8 cellular contexts compared by ENCODE assay signal in genomic region chr16:67666032-67666537, GRCh38. TPM values are rescaled to one million over a fixed set of nuclear protein-coding genes. Genes with fewer than 3 reads are reported as not detected.
DNase-seq lines count a peak whose midpoint lies in the region; ATAC-seq and TF ChIP-seq lines count a peak whose summit lies in the region.

No MANE protein-coding gene starts in this region.

- H3K4me3 Mint-ChIP-seq in Calu3 (ENCODE audit: low read depth, unreplicated experiment), result peak overlapping the region; percentile 88
- H3K4me3 Mint-ChIP-seq in activated T-helper 17 cell treated with anti-CD3 and anti-CD28 coated beads, Interleukin-2, amount 50 U/mL, for 72 hours, result peak overlapping the region; percentile 77

- no peaks in the 10 kb centered on the region for H3K4me1 Mint-ChIP-seq in Calu3 (ENCODE audit: low read depth, unreplicated experiment)
- peaks cover 14% of the 10 kb centered on the region for H3K4me1 Mint-ChIP-seq in activated T-helper 17 cell treated with anti-CD3 and anti-CD28 coated beads, Interleukin-2, amount 50 U/mL, for 72 hours

- H3K36me3 ChIP-seq in iPS DF 6.9 (ENCODE audit: control insufficient read depth, insufficient read depth, low read length) (no peaks in the 10 kb centered on the region), skeletal muscle tissue (ENCODE audit: control insufficient read depth in 3 of 3, insufficient read depth in 3 of 3, low read length in 3 of 3) (peaks cover 4 to 8% (median 7%) of the 10 kb centered on the region in 3 donors)

- peak overlapping the region; percentile 1 for H3K27ac Mint-ChIP-seq in Calu3 (ENCODE audit: unreplicated experiment)
- H3K27ac Mint-ChIP-seq in activated T-helper 17 cell treated with anti-CD3 and anti-CD28 coated beads, Interleukin-2, amount 50 U/mL, for 72 hours, result peak overlapping the region; percentile 73

- H3K9me3 Mint-ChIP-seq in Calu3 (ENCODE audit: low read depth, unreplicated experiment), result no peaks in the 10 kb centered on the region
- no peaks in the 10 kb centered on the region for H3K9me3 Mint-ChIP-seq in activated T-helper 17 cell treated with anti-CD3 and anti-CD28 coated beads, Interleukin-2, amount 50 U/mL, for 72 hours

- H3K27me3 ChIP-seq in iPS DF 6.9 (ENCODE audit: control insufficient read depth, insufficient read depth, low read length), result no peaks in the 10 kb centered on the region
- no peaks in the 10 kb centered on the region for H3K27me3 ChIP-seq in skeletal muscle tissue (ENCODE audit: control insufficient read depth in 3 of 3, insufficient read depth in 3 of 3, low read length in 3 of 3)

- H3K27me3 Mint-ChIP-seq in Calu3 (ENCODE audit: unreplicated experiment), result no peaks in the 10 kb centered on the region
- no peaks in the 10 kb centered on the region for H3K27me3 Mint-ChIP-seq in activated T-helper 17 cell treated with anti-CD3 and anti-CD28 coated beads, Interleukin-2, amount 50 U/mL, for 72 hours

- DNase-seq in Calu3 (peak; percentile 53), iPS DF 6.9 (ENCODE audit: low read depth, low spot score) (no peak), DMS153 (lab: John Stamatoyannopoulos, UW) (no peak), RKO (ENCODE audit: low spot score) (no peak)

- peak overlapping the region in 2 of 3 donors; percentile 90 for H3K9ac ChIP-seq in skeletal muscle tissue (ENCODE audit: low read depth in 1 of 3, low read length in 3 of 3)

- H3K4me1 ChIP-seq in iPS DF 6.9 (ENCODE audit: control insufficient read depth, insufficient read depth, low read length) (peaks cover 4% of the 10 kb centered on the region; the same call in 1 of the 2 replicates), skeletal muscle tissue (ENCODE audit: control insufficient read depth in 3 of 3, insufficient read depth in 3 of 3, low read length in 3 of 3) (peaks cover 24 to 32% (median 25%) of the 10 kb centered on the region in 3 donors)

- no peaks in the 10 kb centered on the region for H3K9me3 ChIP-seq in iPS DF 6.9 (ENCODE audit: control insufficient read depth, insufficient read depth, low read length)
- no peaks in the 10 kb centered on the region for H3K9me3 ChIP-seq in skeletal muscle tissue (ENCODE audit: control insufficient read depth in 3 of 3, low read length in 3 of 3)

- H3K4me3 ChIP-seq in iPS DF 6.9 (ENCODE audit: low read length) (peak overlapping the region; percentile 73; the same call in 1 of the 2 replicates), skeletal muscle tissue (ENCODE audit: low read length in 3 of 3) (peak overlapping the region; percentile 41 to 88 (median 85))

- peaks cover 55% of the 10 kb centered on the region for H3K36me3 Mint-ChIP-seq in Calu3 (ENCODE audit: insufficient read depth, unreplicated experiment)
- H3K36me3 Mint-ChIP-seq in activated T-helper 17 cell treated with anti-CD3 and anti-CD28 coated beads, Interleukin-2, amount 50 U/mL, for 72 hours (ENCODE audit: low read depth), result no peaks in the 10 kb centered on the region

- ATAC-seq in HG02852 (IDR thresholded peaks at IDR 0.05; ENCODE audit: unreplicated experiment), result peak; percentile 18
- ATAC-seq in activated T-helper 17 cell treated with anti-CD3 and anti-CD28 coated beads, Interleukin-2, amount 50 U/mL, for 72 hours (replicated peaks), result peak; percentile 25
- no peak for ATAC-seq in HG02678 (IDR thresholded peaks at IDR 0.05; ENCODE audit: unreplicated experiment)

- no peak overlapping the region for H3K27ac ChIP-seq in iPS DF 6.9 (ENCODE audit: low read length)
- H3K27ac ChIP-seq in skeletal muscle tissue (ENCODE audit: low read depth, low read length), result peak overlapping the region; percentile 81

- no CpG with 5 or more reads among the region's 44 CpGs for WGBS in iPS DF 6.9 (ENCODE audit: insufficient coverage, insufficient read length)

- TF ChIP-seq CTCF in Calu3 (IDR thresholded peaks at IDR 0.05; ENCODE audit: unreplicated experiment), result no peak

- BruUV-seq in Calu3 (replicated peaks; lab: Mats Ljungman, UMichigan), result no TSS peak

- CTCF ChIA-PET in Calu3 (lab: Charles Lee), result interaction anchor here (1.4 to 4.1 kb wide), 2 partner anchors 53 to 145 kb away, joined by 4 to 31 read pairs; partner anchors contain the start of gene GFOD2

- intact Hi-C loops in Calu3 (cut with micrococcal nuclease; ENCODE audit: unreplicated experiment), result loop anchor here (5.0 kb wide), 1 partner anchor 119 kb away; no protein-coding TSS in a partner anchor

RNA-seq across cellular contexts. Expression of gene ENKD1, which starts 0.5 kb away (rescaled TPM):
- total RNA-seq in Calu3 (2022) (22.6 and 23.0 TPM in 2 replicates), skeletal muscle tissue (5.2 TPM)
- total RNA-seq in activated T-helper 17 cell treated with anti-CD3 and anti-CD28 coated beads, Interleukin-2, amount 50 U/mL, for 72 hours, result 1 to 10 TPM; 9.1 to 9.4 TPM

RNA-seq across cellular contexts. Expression of gene C16orf86, which starts 0.5 kb away (rescaled TPM):
- total RNA-seq in Calu3 (2022) (0.66 and 0.68 TPM in 2 replicates), skeletal muscle tissue (3.1 TPM)
- total RNA-seq in activated T-helper 17 cell treated with anti-CD3 and anti-CD28 coated beads, Interleukin-2, amount 50 U/mL, for 72 hours, result 1 to 10 TPM; 1.5 to 1.8 TPM

RNA-seq across cellular contexts. Expression of gene PARD6A, which starts 5.3 kb away (rescaled TPM):
- total RNA-seq in Calu3 (2022), result 9.5 and 12.3 TPM in 2 replicates
- 10 to 100 TPM; 10.7 to 16.5 TPM for total RNA-seq in activated T-helper 17 cell treated with anti-CD3 and anti-CD28 coated beads, Interleukin-2, amount 50 U/mL, for 72 hours
- total RNA-seq in skeletal muscle tissue, result 0.52 TPM

RNA-seq across cellular contexts. Expression of gene ACD, which starts 6.0 kb away (rescaled TPM):
- total RNA-seq in Calu3 (2022), result 44.0 and 49.9 TPM in 2 replicates
- 10 to 100 TPM; 37.5 to 63.4 TPM for total RNA-seq in activated T-helper 17 cell treated with anti-CD3 and anti-CD28 coated beads, Interleukin-2, amount 50 U/mL, for 72 hours
- 10.4 TPM for total RNA-seq in skeletal muscle tissue

RNA-seq across cellular contexts. Expression of gene CARMIL2, which starts 21.1 kb away (rescaled TPM):
- 4.4 and 4.9 TPM in 2 replicates for total RNA-seq in Calu3 (2022)
- total RNA-seq in activated T-helper 17 cell treated with anti-CD3 and anti-CD28 coated beads, Interleukin-2, amount 50 U/mL, for 72 hours, result 100 to 1,000 TPM; 134 to 169 TPM
- not detected for total RNA-seq in skeletal muscle tissue
